In genomic region chrX:16743604-16744325, GRCh38 we compare ENCODE assay signal across 10 cellular contexts. TPM values are rescaled to one million over a fixed set of nuclear protein-coding genes. Genes with fewer than 3 reads are reported as not detected.
DNase-seq lines count a peak whose midpoint lies in the region; ATAC-seq and TF ChIP-seq lines count a peak whose summit lies in the region.
"Had no signal": no experiment of that assay in that cellular context is flagged by ENCODE, and none has a peak within 500 bp of the region (broad histone marks: within the 10 kb centered on the region; RNA-seq: fewer than 3 reads in every experiment).

No MANE protein-coding gene starts in this region.

- peak; percentile 28 for DNase-seq in activated CD8-positive, alpha-beta memory T cell treated with anti-CD3 and anti-CD28 coated beads for 24 hours
- DNase-seq in activated CD8-positive, alpha-beta memory T cell treated with anti-CD3 and anti-CD28 coated beads, Interleukin-2, amount 50 U/mL, for 48 hours = no peak
- DNase-seq in fibroblast of peridontal ligament (ENCODE audit: extremely low read depth) = peak; percentile 77
- no peak for DNase-seq in smooth muscle cell (lab: John Stamatoyannopoulos, UW; ENCODE audit: unreplicated experiment)
- no peak for DNase-seq in activated T-cell treated with anti-CD3 and anti-CD28 coated beads, Interleukin-2, amount 50 U/mL, for 4 hours
- no peak for DNase-seq in D341Med (ENCODE audit: low spot score)
- DNase-seq in type B pancreatic cell (ENCODE audit: extremely low spot score, unreplicated experiment) = no peak
- DNase-seq: activated effector memory CD4-positive, alpha-beta T cell treated with Interleukin-2 at 50 U/mL for 16 hours; NCI-H524 treated with DMSO at 0.1 percent for 48 hours had no signal

- WGBS in smooth muscle cell (ENCODE audit: low lambda C conversion rate) = 93% methylated on average over 12 of the region's 12 CpGs

- H3K4me1 Mint-ChIP-seq in activated T-cell treated with anti-CD3 and anti-CD28 coated beads, Interleukin-2, amount 50 U/mL, for 4 hours (ENCODE audit: low read depth) = no peaks in the 10 kb centered on the region
- no peaks in the 10 kb centered on the region for H3K4me1 Mint-ChIP-seq in type B pancreatic cell (ENCODE audit: unreplicated experiment)

- no peak overlapping the region for H3K27ac Mint-ChIP-seq in type B pancreatic cell

- no peak overlapping the region for H2AFZ ChIP-seq in smooth muscle cell (ENCODE audit: low read depth)

- H3K4me1 ChIP-seq in smooth muscle cell (ENCODE audit: low read depth) = no peaks in the 10 kb centered on the region

- no peaks in the 10 kb centered on the region for H3K27me3 Mint-ChIP-seq in activated T-cell treated with anti-CD3 and anti-CD28 coated beads, Interleukin-2, amount 50 U/mL, for 4 hours (ENCODE audit: low read depth)
- H3K27me3 Mint-ChIP-seq in type B pancreatic cell = no peaks in the 10 kb centered on the region

- no peaks in the 10 kb centered on the region for H3F3A ChIP-seq in smooth muscle cell (ENCODE audit: low read depth)

- peak overlapping the region; percentile 29 for H3K27ac ChIP-seq in smooth muscle cell (ENCODE audit: low read depth)

- no peak overlapping the region for H3K4me3 Mint-ChIP-seq in activated T-cell treated with anti-CD3 and anti-CD28 coated beads, Interleukin-2, amount 50 U/mL, for 4 hours
- no peak overlapping the region for H3K4me3 Mint-ChIP-seq in type B pancreatic cell

- H3K79me2 ChIP-seq in smooth muscle cell (ENCODE audit: low read depth) = no peaks in the 10 kb centered on the region

- H3K9me3 ChIP-seq in smooth muscle cell (replicated peaks; ENCODE audit: low read depth) = no peaks in the 10 kb centered on the region

- no peak overlapping the region for H3K4me2 ChIP-seq in smooth muscle cell

- H3K9ac ChIP-seq in smooth muscle cell (ENCODE audit: low read depth) = no peak overlapping the region

- H3K4me3 ChIP-seq in smooth muscle cell = no peak overlapping the region

- H4K20me1 ChIP-seq in smooth muscle cell (ENCODE audit: low read depth) = peaks cover 32% of the 10 kb centered on the region

- peak; percentile 9 for TF ChIP-seq CTCF in smooth muscle cell (IDR thresholded peaks at IDR 0.05; ENCODE audit: borderline replicate concordance, insufficient read depth, poor library complexity, severe bottlenecking)
- no peak for TF ChIP-seq CTCF in type B pancreatic cell (conservative IDR thresholded peaks at IDR 0.05)

- no peaks in the 10 kb centered on the region for H3K27me3 ChIP-seq in smooth muscle cell (ENCODE audit: low read depth)

- no peaks in the 10 kb centered on the region for H3K9me3 Mint-ChIP-seq in activated T-cell treated with anti-CD3 and anti-CD28 coated beads, Interleukin-2, amount 50 U/mL, for 4 hours
- no peaks in the 10 kb centered on the region for H3K9me3 Mint-ChIP-seq in type B pancreatic cell

- H3K36me3 ChIP-seq in smooth muscle cell (ENCODE audit: low read depth) = peaks cover 20% of the 10 kb centered on the region

- peaks cover 12% of the 10 kb centered on the region for H3K36me3 Mint-ChIP-seq in activated T-cell treated with anti-CD3 and anti-CD28 coated beads, Interleukin-2, amount 50 U/mL, for 4 hours (ENCODE audit: insufficient read depth)
- peaks cover 37% of the 10 kb centered on the region for H3K36me3 Mint-ChIP-seq in type B pancreatic cell

- ATAC-seq in SK-N-SH treated with all-trans-retinoic acid at 6 μM for 48 hours = peak; percentile 84
- no peak for ATAC-seq in activated T-cell treated with anti-CD3 and anti-CD28 coated beads, Interleukin-2, amount 50 U/mL, for 4 hours

TF ChIP-seq in SK-N-SH treated with all-trans-retinoic acid at 6 μM for 48 hours, 23 proteins besides CTCF, POLR2A, EP300 and RAD21:
- TF ChIP-seq RARB (CRISPR knock-in tag; IDR thresholded peaks at IDR 0.05) (no peak), CREB5 (CRISPR knock-in tag; IDR thresholded peaks at IDR 0.05; ENCODE audit: low read depth) (no peak), ZFP3 (CRISPR knock-in tag; IDR thresholded peaks at IDR 0.05) (no peak), BACH2 (CRISPR knock-in tag; IDR thresholded peaks at IDR 0.05; ENCODE audit: borderline replicate concordance) (no peak), ZNF565 (CRISPR knock-in tag; conservative IDR thresholded peaks at IDR 0.05; ENCODE audit: low read depth) (no peak), PPARA (CRISPR knock-in tag; IDR thresholded peaks at IDR 0.05; ENCODE audit: borderline replicate concordance) (no peak), ZNF70 (CRISPR knock-in tag; IDR thresholded peaks at IDR 0.05) (no peak), TCF4 (CRISPR knock-in tag; IDR thresholded peaks at IDR 0.05; ENCODE audit: borderline replicate concordance) (no peak), OSR1 (CRISPR knock-in tag; IDR thresholded peaks at IDR 0.05) (no peak), ZNF8 (CRISPR knock-in tag; IDR thresholded peaks at IDR 0.05) (no peak)

RNA-seq across cellular contexts. Expression of gene SYAP1, which starts 24.4 kb away (rescaled TPM):
- total RNA-seq in smooth muscle cell (52.3 and 64.0 TPM in 2 replicates), type B pancreatic cell (ENCODE audit: low replicate concordance) (46.9 and 48.4 TPM in 2 replicates)
- polyA plus RNA-seq in smooth muscle cell = 52.8 and 54.2 TPM in 2 replicates
- 10 to 100 TPM; 16.7 to 28.6 (median 19.3) TPM for total RNA-seq in activated T-cell treated with anti-CD3 and anti-CD28 coated beads, Interleukin-2, amount 50 U/mL, for 4 hours

RNA-seq across cellular contexts. Expression of gene CTPS2, which starts 31.3 kb away (rescaled TPM):
- total RNA-seq in smooth muscle cell (37.1 and 45.1 TPM in 2 replicates), type B pancreatic cell (ENCODE audit: low replicate concordance) (46.7 and 59.0 TPM in 2 replicates)
- polyA plus RNA-seq in smooth muscle cell = 19.4 and 20.6 TPM in 2 replicates
- total RNA-seq in activated T-cell treated with anti-CD3 and anti-CD28 coated beads, Interleukin-2, amount 50 U/mL, for 4 hours = 1 to 10 TPM; 1.2 to 2.6 (median 1.5) TPM

RNA-seq across cellular contexts. Expression of gene TXLNG, which starts 42.5 kb away (rescaled TPM):
- total RNA-seq in smooth muscle cell (17.5 and 19.6 TPM in 2 replicates), type B pancreatic cell (ENCODE audit: low replicate concordance) (24.5 and 27.3 TPM in 2 replicates)
- 5.7 and 7.8 TPM in 2 replicates for polyA plus RNA-seq in smooth muscle cell
- total RNA-seq in activated T-cell treated with anti-CD3 and anti-CD28 coated beads, Interleukin-2, amount 50 U/mL, for 4 hours = 10 to 100 TPM; 30.6 to 46.1 (median 31.3) TPM

Comparison
In these comparisons a context has a peak if more than half of its experiments do, and no peak if none do; other contexts are left out.
1. DNase-seq: peak in activated CD8-positive, alpha-beta memory T cell treated with anti-CD3 and anti-CD28 coated beads for 24 hours (single experiment) and fibroblast of peridontal ligament (single experiment); none in activated CD8-positive, alpha-beta memory T cell treated with anti-CD3 and anti-CD28 coated beads, Interleukin-2, amount 50 U/mL, for 48 hours (single experiment), smooth muscle cell (single experiment), activated T-cell treated with anti-CD3 and anti-CD28 coated beads, Interleukin-2, amount 50 U/mL, for 4 hours (single experiment), D341Med (single experiment) and type B pancreatic cell (single experiment).
2. RNA of gene CTPS2, which starts 31.3 kb away (total RNA-seq): 46.7 to 59.0 TPM in type B pancreatic cell and 37.1 to 45.1 TPM in smooth muscle cell; 1.2 to 2.6 TPM in activated T-cell treated with anti-CD3 and anti-CD28 coated beads, Interleukin-2, amount 50 U/mL, for 4 hours; every median in the first group is over 10 times any median in the second.